Comparison of ENCODE assay signal across 17 cellular contexts in the genomic region with DNA sequence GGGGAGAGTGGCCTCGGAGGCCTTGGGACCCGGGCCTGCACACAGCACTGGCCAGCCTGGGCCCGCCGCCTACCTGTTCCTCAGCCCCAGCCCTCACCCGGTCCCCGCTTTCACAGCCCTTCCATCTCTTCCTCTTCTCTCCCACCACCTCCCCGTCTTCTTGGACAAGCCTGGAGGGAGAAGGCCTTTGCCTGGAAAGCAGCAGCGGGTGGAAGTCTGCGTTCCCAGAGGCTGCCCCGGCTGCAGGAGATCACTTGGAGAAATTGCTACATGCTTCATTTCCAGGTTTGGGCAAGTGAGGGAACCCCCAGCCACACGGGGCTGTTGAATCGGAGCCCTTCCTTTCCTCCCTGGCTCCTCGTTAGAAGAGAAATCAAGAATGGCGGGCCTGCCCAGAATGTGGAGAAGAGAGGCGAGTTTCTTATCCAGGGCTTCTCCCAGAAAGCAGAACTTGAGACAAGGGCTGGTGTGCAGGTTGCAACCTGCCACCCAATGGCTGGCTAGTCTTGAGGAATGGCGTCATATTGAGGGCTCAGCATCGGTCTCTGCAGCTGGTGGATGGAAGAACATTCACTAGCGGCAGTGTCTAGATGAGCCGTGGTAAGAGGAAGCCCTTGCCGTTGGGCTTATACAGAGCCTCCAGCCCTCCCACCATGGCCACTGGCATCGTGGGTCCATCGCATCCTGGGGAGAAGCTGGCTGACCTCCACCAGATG. TPM values are rescaled to one million over a fixed set of nuclear protein-coding genes. Genes with fewer than 3 reads are reported as not detected.
DNase-seq lines count a peak whose midpoint lies in the region; ATAC-seq and TF ChIP-seq lines count a peak whose summit lies in the region.
"Had no signal": no experiment of that assay in that cellular context is flagged by ENCODE, and none has a peak within 500 bp of the region (broad histone marks: within the 10 kb centered on the region; RNA-seq: fewer than 3 reads in every experiment).

No MANE protein-coding gene starts in this region.

- DNase-seq in T-helper 2 cell treated with Interferon-gamma antibody and Interleukin-4, amounts not matched to agents 5 μg/mL and 100 μg/mL, for 36 hours (ENCODE audit: low spot score): no peak
- DNase-seq in T-helper 2 cell (no peak), DMS79 treated with DMSO at 0.1 percent for 48 hours (lab: John Stamatoyannopoulos, UW) (no peak), NCI-H1048 (lab: John Stamatoyannopoulos, UW) (no peak)
- DNase-seq in activated naive CD8-positive, alpha-beta T cell treated with anti-CD3 and anti-CD28 coated beads for 36 hours: no peak
- DNase-seq: activated CD4-positive, CD25-positive, alpha-beta regulatory T cell; DMS153; HCEC 1CT; left ventricle myocardium superior; NCI-H1694; SHP77 treated with DMSO at 0.1 percent for 48 hours had no signal

- H3K9me3 Mint-ChIP-seq in T-helper 2 cell treated with Interferon-gamma antibody and Interleukin-4, amounts not matched to agents 5 μg/mL and 100 μg/mL, for 36 hours: no peaks in the 10 kb centered on the region
- H3K9me3 Mint-ChIP-seq in activated naive CD8-positive, alpha-beta T cell treated with anti-CD3 and anti-CD28 coated beads for 36 hours: no peaks in the 10 kb centered on the region

- TF ChIP-seq RAD21 in neural cell (conservative IDR thresholded peaks at IDR 0.05): no peak

- peaks cover 27% of the 10 kb centered on the region for H3K9me3 ChIP-seq in HUES48 (ENCODE audit: control insufficient read depth, insufficient read depth, low read length)
- no peaks in the 10 kb centered on the region for H3K9me3 ChIP-seq in neural cell (ENCODE audit: low read length)
- H3K9me3 ChIP-seq: breast epithelium had no signal

- no peak overlapping the region for H3K27ac Mint-ChIP-seq in T-helper 2 cell treated with Interferon-gamma antibody and Interleukin-4, amounts not matched to agents 5 μg/mL and 100 μg/mL, for 36 hours
- no peak overlapping the region for H3K27ac Mint-ChIP-seq in activated naive CD8-positive, alpha-beta T cell treated with anti-CD3 and anti-CD28 coated beads for 36 hours

- H3K27me3 Mint-ChIP-seq in T-helper 2 cell treated with Interferon-gamma antibody and Interleukin-4, amounts not matched to agents 5 μg/mL and 100 μg/mL, for 36 hours (ENCODE audit: low read depth): peaks cover 36% of the 10 kb centered on the region
- peaks cover 9% of the 10 kb centered on the region for H3K27me3 Mint-ChIP-seq in activated naive CD8-positive, alpha-beta T cell treated with anti-CD3 and anti-CD28 coated beads for 36 hours

- H3K4me3 Mint-ChIP-seq in T-helper 2 cell treated with Interferon-gamma antibody and Interleukin-4, amounts not matched to agents 5 μg/mL and 100 μg/mL, for 36 hours: peak overlapping the region; percentile 21
- H3K4me3 Mint-ChIP-seq in activated naive CD8-positive, alpha-beta T cell treated with anti-CD3 and anti-CD28 coated beads for 36 hours: peak overlapping the region; percentile 32

- H3K9me2 ChIP-seq in neural cell (ENCODE audit: insufficient read depth, low read length): no peaks in the 10 kb centered on the region

- H3K36me3 ChIP-seq in HUES48 (ENCODE audit: control insufficient read depth, insufficient read depth, low read length): no peaks in the 10 kb centered on the region
- H3K36me3 ChIP-seq in neural cell (ENCODE audit: insufficient read depth, low read length): no peaks in the 10 kb centered on the region
- H3K36me3 ChIP-seq: breast epithelium had no signal

- no peak for TF ChIP-seq EP300 in neural cell (conservative IDR thresholded peaks at IDR 0.05; ENCODE audit: poor library complexity, severe bottlenecking)

- peaks cover 11% of the 10 kb centered on the region for H3K4me1 ChIP-seq in HUES48 (ENCODE audit: control insufficient read depth, insufficient read depth, low read length)
- H3K4me1 ChIP-seq: breast epithelium, parathyroid adenoma had no signal

- H3K27me3 ChIP-seq in HUES48 (ENCODE audit: control insufficient read depth, insufficient read depth, low read length) (peaks cover 7% of the 10 kb centered on the region; the same call in 1 of the 2 replicates), neural cell (ENCODE audit: insufficient read depth, low read depth, low read length) (no peaks in the 10 kb centered on the region)

- no peak overlapping the region for H3K27ac ChIP-seq in HUES48 (ENCODE audit: low read depth, low read length)
- H3K27ac ChIP-seq in neural cell (ENCODE audit: low read length): peak overlapping the region; percentile 94
- H3K27ac ChIP-seq: breast epithelium, parathyroid adenoma had no signal

- peak overlapping the region; percentile 39 for H3K4me2 ChIP-seq in neural cell (ENCODE audit: low read length)

- no peak for TF ChIP-seq CTCF in neural cell (IDR thresholded peaks at IDR 0.05; ENCODE audit: poor library complexity, severe bottlenecking)

- no peaks in the 10 kb centered on the region for H3K36me3 Mint-ChIP-seq in T-helper 2 cell treated with Interferon-gamma antibody and Interleukin-4, amounts not matched to agents 5 μg/mL and 100 μg/mL, for 36 hours (ENCODE audit: low read depth)
- H3K36me3 Mint-ChIP-seq in activated naive CD8-positive, alpha-beta T cell treated with anti-CD3 and anti-CD28 coated beads for 36 hours: no peaks in the 10 kb centered on the region

- ATAC-seq in HG02938 (IDR thresholded peaks at IDR 0.05; ENCODE audit: unreplicated experiment): no peak
- ATAC-seq: left ventricle myocardium superior had no signal

- H3K79me2 ChIP-seq in neural cell (replicated peaks; ENCODE audit: insufficient read depth, low read length): peaks cover 23% of the 10 kb centered on the region
- H3K79me2 ChIP-seq: parathyroid adenoma had no signal

- H3F3A ChIP-seq in neural cell (ENCODE audit: insufficient read depth, low read length, poor library complexity, severe bottlenecking): no peaks in the 10 kb centered on the region

- H4K20me1 ChIP-seq in neural cell (ENCODE audit: insufficient read depth): no peaks in the 10 kb centered on the region

- H2AFZ ChIP-seq in neural cell (ENCODE audit: low read depth, low read length): no peak overlapping the region
- H2AFZ ChIP-seq: parathyroid adenoma had no signal

- H3K9ac ChIP-seq in HUES48 (ENCODE audit: low read depth, low read length): no peak overlapping the region
- peak overlapping the region; percentile 86 for H3K9ac ChIP-seq in neural cell (ENCODE audit: low read length)
- H3K9ac ChIP-seq: parathyroid adenoma had no signal

- peaks cover 7% of the 10 kb centered on the region for H3K4me1 Mint-ChIP-seq in T-helper 2 cell treated with Interferon-gamma antibody and Interleukin-4, amounts not matched to agents 5 μg/mL and 100 μg/mL, for 36 hours (ENCODE audit: low read depth)
- H3K4me1 Mint-ChIP-seq in activated naive CD8-positive, alpha-beta T cell treated with anti-CD3 and anti-CD28 coated beads for 36 hours: peaks cover 2% of the 10 kb centered on the region

- peak overlapping the region; percentile 50 for H3K4me3 ChIP-seq in HUES48 (ENCODE audit: low read depth, low read length)
- H3K4me3 ChIP-seq in neural cell (ENCODE audit: low read length): peak overlapping the region; percentile 65

TF ChIP-seq in neural cell, 6 proteins besides CTCF, POLR2A, EP300 and RAD21:
- TF ChIP-seq POLR2AphosphoS5 (IDR thresholded peaks at IDR 0.05) (no peak), SMC3 (conservative IDR thresholded peaks at IDR 0.05; ENCODE audit: poor library complexity) (no peak), MXI1 (conservative IDR thresholded peaks at IDR 0.05; ENCODE audit: poor library complexity, severe bottlenecking) (no peak), TAF1 (IDR thresholded peaks at IDR 0.05; ENCODE audit: low read depth) (no peak), EZH2 (IDR thresholded peaks at IDR 0.05; ENCODE audit: borderline replicate concordance, insufficient read depth, low read length, poor library complexity, severe bottlenecking) (no peak)
- TF ChIP-seq, protein P1, sequence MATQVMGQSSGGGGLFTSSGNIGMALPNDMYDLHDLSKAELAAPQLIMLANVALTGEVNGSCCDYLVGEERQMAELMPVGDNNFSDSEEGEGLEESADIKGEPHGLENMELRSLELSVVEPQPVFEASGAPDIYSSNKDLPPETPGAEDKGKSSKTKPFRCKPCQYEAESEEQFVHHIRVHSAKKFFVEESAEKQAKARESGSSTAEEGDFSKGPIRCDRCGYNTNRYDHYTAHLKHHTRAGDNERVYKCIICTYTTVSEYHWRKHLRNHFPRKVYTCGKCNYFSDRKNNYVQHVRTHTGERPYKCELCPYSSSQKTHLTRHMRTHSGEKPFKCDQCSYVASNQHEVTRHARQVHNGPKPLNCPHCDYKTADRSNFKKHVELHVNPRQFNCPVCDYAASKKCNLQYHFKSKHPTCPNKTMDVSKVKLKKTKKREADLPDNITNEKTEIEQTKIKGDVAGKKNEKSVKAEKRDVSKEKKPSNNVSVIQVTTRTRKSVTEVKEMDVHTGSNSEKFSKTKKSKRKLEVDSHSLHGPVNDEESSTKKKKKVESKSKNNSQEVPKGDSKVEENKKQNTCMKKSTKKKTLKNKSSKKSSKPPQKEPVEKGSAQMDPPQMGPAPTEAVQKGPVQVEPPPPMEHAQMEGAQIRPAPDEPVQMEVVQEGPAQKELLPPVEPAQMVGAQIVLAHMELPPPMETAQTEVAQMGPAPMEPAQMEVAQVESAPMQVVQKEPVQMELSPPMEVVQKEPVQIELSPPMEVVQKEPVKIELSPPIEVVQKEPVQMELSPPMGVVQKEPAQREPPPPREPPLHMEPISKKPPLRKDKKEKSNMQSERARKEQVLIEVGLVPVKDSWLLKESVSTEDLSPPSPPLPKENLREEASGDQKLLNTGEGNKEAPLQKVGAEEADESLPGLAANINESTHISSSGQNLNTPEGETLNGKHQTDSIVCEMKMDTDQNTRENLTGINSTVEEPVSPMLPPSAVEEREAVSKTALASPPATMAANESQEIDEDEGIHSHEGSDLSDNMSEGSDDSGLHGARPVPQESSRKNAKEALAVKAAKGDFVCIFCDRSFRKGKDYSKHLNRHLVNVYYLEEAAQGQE (IDR thresholded peaks at IDR 0.05; ENCODE audit: borderline replicate concordance): no peak

RNA-seq across cellular contexts. Expression of a gene that starts 1.2 kb away (rescaled TPM):
- under 1 TPM; 0.38 to 0.70 TPM for total RNA-seq in activated naive CD8-positive, alpha-beta T cell treated with anti-CD3 and anti-CD28 coated beads for 36 hours
- polyA plus RNA-seq in neural cell: 343 and 389 TPM in 2 replicates
- 338 and 398 TPM in 2 replicates for polyA minus RNA-seq in neural cell

RNA-seq across cellular contexts. Expression of a gene that starts 37.1 kb away (rescaled TPM):
- 100 to 1,000 TPM; 133 to 145 TPM for total RNA-seq in activated naive CD8-positive, alpha-beta T cell treated with anti-CD3 and anti-CD28 coated beads for 36 hours
- polyA plus RNA-seq in neural cell: 186 and 192 TPM in 2 replicates
- polyA minus RNA-seq in neural cell: 71.1 and 85.2 TPM in 2 replicates

RNA-seq across cellular contexts. Expression of a gene that starts 37.4 kb away (rescaled TPM):
- 10 to 100 TPM; 55.9 to 58.1 TPM for total RNA-seq in activated naive CD8-positive, alpha-beta T cell treated with anti-CD3 and anti-CD28 coated beads for 36 hours
- 64.7 and 72.7 TPM in 2 replicates for polyA plus RNA-seq in neural cell
- polyA minus RNA-seq in neural cell: 45.1 and 49.7 TPM in 2 replicates

RNA-seq across cellular contexts. Expression of a gene that starts 50.8 kb away (rescaled TPM):
- not detected for total RNA-seq in activated naive CD8-positive, alpha-beta T cell treated with anti-CD3 and anti-CD28 coated beads for 36 hours
- polyA plus RNA-seq in neural cell: not detected in 2 replicates
- not detected in 2 replicates for polyA minus RNA-seq in neural cell
- total RNA-seq: A673 had no signal

RNA-seq across cellular contexts. Expression of a gene that starts 54.4 kb away (rescaled TPM):
- under 1 TPM; 0.16 to 0.29 TPM for total RNA-seq in activated naive CD8-positive, alpha-beta T cell treated with anti-CD3 and anti-CD28 coated beads for 36 hours
- 88.0 and 119 TPM in 2 replicates for polyA plus RNA-seq in neural cell
- polyA minus RNA-seq in neural cell: 186 and 191 TPM in 2 replicates
